8 cellular contexts compared by ENCODE assay signal in the genomic region with DNA sequence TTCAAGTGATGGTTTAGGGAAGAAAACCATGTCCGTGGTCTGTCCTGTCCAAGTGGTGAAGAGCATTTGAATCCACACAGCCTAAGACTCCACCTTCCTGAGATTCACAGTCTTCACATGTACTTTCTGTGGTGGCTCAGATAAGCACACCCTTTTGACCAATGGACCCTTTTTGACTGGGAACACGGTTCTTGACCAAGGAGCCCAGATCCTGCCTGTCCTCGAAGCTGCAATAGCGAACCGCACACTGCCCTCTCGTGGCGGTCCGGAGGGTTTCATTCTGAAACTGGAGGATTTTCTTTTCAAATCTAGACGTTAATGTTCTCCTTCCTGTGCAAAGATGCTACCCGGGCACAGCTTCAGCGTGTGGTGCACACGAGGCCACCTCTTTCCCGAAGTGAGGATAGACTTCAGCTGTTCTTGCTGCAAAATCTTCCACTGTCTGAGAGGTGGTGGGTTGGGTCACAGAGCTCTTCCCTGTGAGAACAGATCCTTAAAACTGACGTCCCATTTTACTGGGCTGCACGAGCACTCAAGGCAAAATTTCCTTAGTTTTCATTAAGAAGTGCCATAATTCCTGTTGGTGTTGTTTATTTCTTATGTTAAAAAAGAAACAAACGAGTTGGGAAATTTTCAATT.
DNase-seq lines count a peak whose midpoint lies in the region; ATAC-seq, FAIRE-seq and TF ChIP-seq lines count a peak whose summit lies in the region.

No MANE protein-coding gene starts in this region.

- H3K36me3 Mint-ChIP-seq in activated T-cell treated with anti-CD3 and anti-CD28 coated beads, Interleukin-2, amount 50 U/mL, for 72 hours (ENCODE audit: insufficient read depth in 2 of 2) = peaks cover 1 to 2% of the 10 kb centered on the region in 2 donors
- H3K36me3 Mint-ChIP-seq in nephron progenitor cell (ENCODE audit: low read depth) = no peaks in the 10 kb centered on the region

- no peak overlapping the region for H3K4me3 Mint-ChIP-seq in activated T-cell treated with anti-CD3 and anti-CD28 coated beads, Interleukin-2, amount 50 U/mL, for 72 hours
- H3K4me3 Mint-ChIP-seq in nephron progenitor cell = no peak overlapping the region

- no peaks in the 10 kb centered on the region for H3K9me3 Mint-ChIP-seq in activated T-cell treated with anti-CD3 and anti-CD28 coated beads, Interleukin-2, amount 50 U/mL, for 72 hours
- no peaks in the 10 kb centered on the region for H3K9me3 Mint-ChIP-seq in nephron progenitor cell

- H3K27ac Mint-ChIP-seq in activated T-cell treated with anti-CD3 and anti-CD28 coated beads, Interleukin-2, amount 50 U/mL, for 72 hours = no peak overlapping the region
- no peak overlapping the region for H3K27ac Mint-ChIP-seq in nephron progenitor cell

- peak; percentile 83 for DNase-seq in HuH-7.5 (ENCODE audit: low spot score)
- peak; percentile 66 for DNase-seq in RKO (ENCODE audit: low spot score)
- peak; percentile 68 to 81 for DNase-seq in activated T-cell treated with anti-CD3 and anti-CD28 coated beads, Interleukin-2, amount 50 U/mL, for 72 hours
- DNase-seq in fibroblast of gingiva (ENCODE audit: low read depth) = peak; percentile 58
- DNase-seq in nephron progenitor cell = peak; percentile 80
- DNase-seq in stimulated activated naive CD8-positive, alpha-beta T cell treated with anti-CD3 and anti-CD28 coated beads, Interleukin-15, Interleukin-2, amounts not matched to agents 100 U/mL and 50 U/mL, for 24 hours = peak; percentile 81
- DNase-seq in H54 (ENCODE audit: insufficient read length, low spot score) = no peak

- H3K27me3 Mint-ChIP-seq in activated T-cell treated with anti-CD3 and anti-CD28 coated beads, Interleukin-2, amount 50 U/mL, for 72 hours (ENCODE audit: low read depth) = no peaks in the 10 kb centered on the region
- peaks cover 2% of the 10 kb centered on the region for H3K27me3 Mint-ChIP-seq in nephron progenitor cell (ENCODE audit: low read depth, poor library complexity)

- TF ChIP-seq CTCF in nephron progenitor cell (IDR thresholded peaks at IDR 0.05) = peak; percentile 82

- no peak for TF ChIP-seq POLR2A in H54 (IDR thresholded peaks at IDR 0.05; ENCODE audit: low read depth, low read length)

- H3K4me1 Mint-ChIP-seq in activated T-cell treated with anti-CD3 and anti-CD28 coated beads, Interleukin-2, amount 50 U/mL, for 72 hours (ENCODE audit: low read depth) = peaks cover 27% of the 10 kb centered on the region
- H3K4me1 Mint-ChIP-seq in nephron progenitor cell = peaks cover 34% of the 10 kb centered on the region

- ATAC-seq in activated T-cell treated with anti-CD3 and anti-CD28 coated beads, Interleukin-2, amount 50 U/mL, for 72 hours (replicated peaks in 1 of 2) = peak; percentile 60 to 68
- ATAC-seq in stimulated activated naive CD8-positive, alpha-beta T cell treated with anti-CD3 and anti-CD28 coated beads, Interleukin-15, Interleukin-2, amounts not matched to agents 100 U/mL and 50 U/mL, for 24 hours = no peak

- peak; percentile 85 for FAIRE-seq in G401.6 (lab: Jason Lieb, UNC)
- no peak for FAIRE-seq in H54 (lab: Jason Lieb, UNC)
